ENCODE assay signal across 8 cellular contexts in genomic region chr12:4648099-4648498, GRCh38. TPM values are rescaled to one million over a fixed set of nuclear protein-coding genes. Genes with fewer than 3 reads are reported as not detected.
DNase-seq lines count a peak whose midpoint lies in the region; ATAC-seq, FAIRE-seq and TF ChIP-seq lines count a peak whose summit lies in the region.

No MANE protein-coding gene starts in this region.

- H3K27me3 ChIP-seq in adipocyte (replicated peaks; ENCODE audit: control insufficient read depth, insufficient read depth, low read length), result no peaks in the 10 kb centered on the region
- no peaks in the 10 kb centered on the region for H3K27me3 ChIP-seq in keratinocyte (ENCODE audit: control insufficient read depth, extremely low read depth, insufficient read depth, low read length)

- FAIRE-seq in keratinocyte (lab: Jason Lieb, UNC), result no peak
- FAIRE-seq in D721Med (lab: Jason Lieb, UNC), result no peak

- H3K4me3 ChIP-seq in GM12864 (ENCODE audit: low read depth, low read length) (peak overlapping the region; percentile 98), adipocyte (ENCODE audit: low read length) (peak overlapping the region; percentile 96), keratinocyte (ENCODE audit: control insufficient read depth in 2 of 3, extremely low read depth in 1 of 3, insufficient read depth in 2 of 3, low read depth in 1 of 3, low read length in 3 of 3) (peak overlapping the region; percentile 74 to 93 (median 92))

- no peak for TF ChIP-seq CTCF in GM12864 (IDR thresholded peaks at IDR 0.05; ENCODE audit: low read depth, low read length, missing control alignments)
- TF ChIP-seq CTCF in keratinocyte (optimal IDR thresholded peaks at IDR 0.05 in 1 of 3, IDR thresholded peaks at IDR 0.05 in 1 of 3, conservative IDR thresholded peaks at IDR 0.05 in 1 of 3; ENCODE audit: extremely low read depth in 1 of 3, insufficient read depth in 2 of 3, low read length in 3 of 3), result no peak
- TF ChIP-seq CTCF in D721Med (IDR thresholded peaks at IDR 0.05; ENCODE audit: insufficient read depth, missing control alignments), result no peak

- peak overlapping the region; percentile 98 for H3K27ac ChIP-seq in keratinocyte (ENCODE audit: control insufficient read depth, insufficient read depth, low read length)
- H3K27ac ChIP-seq in temporal lobe (ENCODE audit: low read depth, low read length), result peak overlapping the region; percentile 71

- DNase-seq in GM12864 (ENCODE audit: low read depth) (no peak), adipocyte (ENCODE audit: low read depth) (no peak), keratinocyte (ENCODE audit: low read depth, low spot score) (no peak), retina (no peak), NCI-H2227 treated with DMSO at 0.1 percent for 48 hours (lab: John Stamatoyannopoulos, UW) (no peak), D721Med (ENCODE audit: insufficient read length, low spot score) (no peak)

- H3K4me1 ChIP-seq in adipocyte (ENCODE audit: control insufficient read depth, insufficient read depth, low read length) (peaks cover 18% of the 10 kb centered on the region), keratinocyte (ENCODE audit: control insufficient read depth, extremely low read depth, insufficient read depth, low read length) (peaks cover 16% of the 10 kb centered on the region)

- no peaks in the 10 kb centered on the region for H4K20me1 ChIP-seq in keratinocyte (ENCODE audit: control insufficient read depth, extremely low read depth, insufficient read depth, low read length)

- peak overlapping the region; percentile 100 for H2AFZ ChIP-seq in keratinocyte (ENCODE audit: control insufficient read depth, low read length)

- H3K9ac ChIP-seq in adipocyte (ENCODE audit: low read length) (peak overlapping the region; percentile 95), keratinocyte (ENCODE audit: control insufficient read depth, extremely low read depth, insufficient read depth, low read length) (peak overlapping the region; percentile 95)

- dilution Hi-C loops in keratinocyte (cut with MboI; ENCODE audit: extremely low pct_ligation_motif_present, low sequenced_read_pairs), result no loop called here

- H3K36me3 ChIP-seq in adipocyte (ENCODE audit: control insufficient read depth, insufficient read depth, low read length, severe bottlenecking) (no peaks in the 10 kb centered on the region), keratinocyte (ENCODE audit: control insufficient read depth in 2 of 2, extremely low read depth in 1 of 2, insufficient read depth in 2 of 2, low read length in 2 of 2) (no peaks in the 10 kb centered on the region)

- H3K9me1 ChIP-seq in keratinocyte (ENCODE audit: control insufficient read depth, extremely low read depth, insufficient read depth, low read length), result no peaks in the 10 kb centered on the region

- ATAC-seq in HG03108 (IDR thresholded peaks at IDR 0.05; ENCODE audit: unreplicated experiment), result peak; percentile 38

- H3K4me2 ChIP-seq in keratinocyte (ENCODE audit: control insufficient read depth, extremely low read depth, insufficient read depth, low read depth, low read length), result peak overlapping the region; percentile 97

- H3K79me2 ChIP-seq in keratinocyte (ENCODE audit: control insufficient read depth, insufficient read depth, low read length), result peaks cover 44% of the 10 kb centered on the region

- H3K9me3 ChIP-seq in adipocyte (ENCODE audit: control insufficient read depth, low read length) (no peaks in the 10 kb centered on the region), keratinocyte (ENCODE audit: control insufficient read depth, low read depth, low read length) (no peaks in the 10 kb centered on the region)

RNA-seq across cellular contexts. Expression of gene AKAP3, which starts 0.8 kb away (rescaled TPM):
- polyA plus RNA-seq in keratinocyte, result 0.72 to 0.95 TPM (median 0.88 TPM) in 3 replicates
- polyA plus RNA-seq in keratinocyte (2011; ENCODE audit: low read depth), result 0.45 TPM
- 1.1 and 1.4 TPM in 2 replicates for polyA plus RNA-seq in keratinocyte (2011; cell fraction: cytosol; rRNA removed)
- 1.7 and 2.5 TPM in 2 replicates for polyA plus RNA-seq in keratinocyte (2011; cell fraction: nucleus; rRNA removed)
- polyA plus RNA-seq in keratinocyte (2012; ENCODE audit: low replicate concordance), result 0.52 and 0.76 TPM in 2 replicates
- 0.86 to 1.4 TPM (median 1.0 TPM) in 3 replicates for polyA minus RNA-seq in keratinocyte
- polyA minus RNA-seq in keratinocyte (2011; cell fraction: cytosol; rRNA and poly(A)+ RNA removed), result 0.77 TPM
- 0.47 and 0.74 TPM in 2 replicates for polyA minus RNA-seq in keratinocyte (2011; cell fraction: nucleus; rRNA and poly(A)+ RNA removed)
- 1.5 TPM for total RNA-seq in temporal lobe

RNA-seq across cellular contexts. Expression of gene NDUFA9, which starts 0.8 kb away (rescaled TPM):
- polyA plus RNA-seq in keratinocyte, result 68.0 to 94.6 TPM (median 84.6 TPM) in 3 replicates
- polyA plus RNA-seq in keratinocyte (2011; ENCODE audit: low read depth), result 30.3 TPM
- polyA plus RNA-seq in keratinocyte (2011; cell fraction: cytosol; rRNA removed), result 41.4 and 45.8 TPM in 2 replicates
- 52.1 and 59.3 TPM in 2 replicates for polyA plus RNA-seq in keratinocyte (2011; cell fraction: nucleus; rRNA removed)
- polyA plus RNA-seq in keratinocyte (2012; ENCODE audit: low replicate concordance), result 64.6 and 122 TPM in 2 replicates
- 131 to 188 TPM (median 176 TPM) in 3 replicates for polyA minus RNA-seq in keratinocyte
- 64.8 TPM for polyA minus RNA-seq in keratinocyte (2011; cell fraction: cytosol; rRNA and poly(A)+ RNA removed)
- polyA minus RNA-seq in keratinocyte (2011; cell fraction: nucleus; rRNA and poly(A)+ RNA removed), result 22.4 and 30.5 TPM in 2 replicates
- 20.4 TPM for total RNA-seq in temporal lobe
